ENCODE assay signal across 7 cellular contexts in genomic region chr16:29809850-29810698, GRCh38. TPM values are rescaled to one million over a fixed set of nuclear protein-coding genes. Genes with fewer than 3 reads are reported as not detected.
A peak's percentile ranks its signal among the peaks of the same experiment; 100 is the strongest.
DNase-seq lines count a peak whose midpoint lies in the region; ATAC-seq and TF ChIP-seq lines count a peak whose summit lies in the region.

No MANE protein-coding gene starts in this region.

- H3K18ac ChIP-seq in trophoblast cell (ENCODE audit: low read length) = no peak overlapping the region

- H3K23ac ChIP-seq in trophoblast cell (ENCODE audit: low read length) = no peak overlapping the region

- peaks cover 23 to 25% of the 10 kb centered on the region in 2 experiments for H3K36me3 ChIP-seq in trophoblast cell (ENCODE audit: control insufficient read depth in 1 of 2, insufficient read depth in 2 of 2, low read length in 2 of 2)

- H2BK5ac ChIP-seq in trophoblast cell (ENCODE audit: low read depth, low read length, poor library complexity) = no peak overlapping the region

- no peak overlapping the region for H2BK120ac ChIP-seq in trophoblast cell (ENCODE audit: insufficient read depth, low read length, poor library complexity)

- H3K4me1 ChIP-seq in trophoblast cell (ENCODE audit: control insufficient read depth in 1 of 2, insufficient read depth in 2 of 2, low read length in 2 of 2) = peaks cover 19 to 43% of the 10 kb centered on the region in 2 experiments

- H3K9me3 ChIP-seq in trophoblast cell (ENCODE audit: insufficient read depth, low read depth, low read length) = peaks cover 4% of the 10 kb centered on the region

- no peak overlapping the region for H3K4ac ChIP-seq in trophoblast cell (ENCODE audit: low read depth, low read length)

- H3K4me3 ChIP-seq in HL-60 (replicated peaks; ENCODE audit: insufficient read depth, low read length) = peak overlapping the region; percentile 56
- peak overlapping the region in 43 of 59 donors; percentile 1 to 95 (median 50) for H3K4me3 ChIP-seq in dorsolateral prefrontal cortex
- no peak overlapping the region for H3K4me3 ChIP-seq in trophoblast cell (ENCODE audit: low read depth, low read length)

- WGBS in trophoblast cell (ENCODE audit: extremely low coverage, insufficient coverage, insufficient read length) = no CpG with 5 or more reads among the region's 23 CpGs

- 0 out of 2 replicates have a peak overlapping the region, but pooled peaks have one; percentile 24 for H3K27ac ChIP-seq in HL-60 (replicated peaks)
- peak overlapping the region in 57 of 59 donors; percentile 52 to 99 (median 95) for H3K27ac ChIP-seq in dorsolateral prefrontal cortex
- H3K27ac ChIP-seq in trophoblast cell (ENCODE audit: low read depth, low read length) = peak overlapping the region; percentile 44

- intact Hi-C loops in dorsolateral prefrontal cortex (cut with DNase I) = loop anchor here (2.0 to 10.0 kb wide), 8 partner anchors 39 to 847 kb away; partner anchors contain the start of genes HIRIP3 (in 2 of the 2), INO80E (in 2 of the 2), ALDOA (in 1 of the 2) and ASPHD1 (in 1 of the 2)

- H3K79me2 ChIP-seq in trophoblast cell (ENCODE audit: control insufficient read depth, insufficient read depth, low read length, poor library complexity) = peaks cover 21% of the 10 kb centered on the region

- no peak overlapping the region for H4K91ac ChIP-seq in trophoblast cell (ENCODE audit: low read depth, low read length)

- H3K9ac ChIP-seq in trophoblast cell (ENCODE audit: low read length) = no peak overlapping the region

- H4K12ac ChIP-seq in trophoblast cell (ENCODE audit: low read depth, low read length) = no peak overlapping the region

- H3K79me1 ChIP-seq in trophoblast cell (ENCODE audit: low read length) = peaks cover 24% of the 10 kb centered on the region

- H3K27me3 ChIP-seq in HL-60 (ENCODE audit: insufficient read depth, poor library complexity, severe bottlenecking) (no peaks in the 10 kb centered on the region), dorsolateral prefrontal cortex (no peaks in the 10 kb centered on the region), trophoblast cell (ENCODE audit: insufficient read depth, low read length) (no peaks in the 10 kb centered on the region)

- H2AK5ac ChIP-seq in trophoblast cell (ENCODE audit: low read length) = no peak overlapping the region

- H2BK12ac ChIP-seq in trophoblast cell (ENCODE audit: low read length) = no peak overlapping the region

- no peak overlapping the region for H4K8ac ChIP-seq in trophoblast cell (ENCODE audit: low read depth, low read length)

- TF ChIP-seq CTCF in HL-60 (IDR thresholded peaks at IDR 0.05; ENCODE audit: insufficient read depth, low read length) = no peak
- TF ChIP-seq CTCF in dorsolateral prefrontal cortex (IDR thresholded peaks at IDR 0.05 in 54 of 56, conservative IDR thresholded peaks at IDR 0.05 in 2 of 56; ENCODE audit: low read depth in 1 of 56, partially characterized antibody in 56 of 56) = no peak

- ATAC-seq in GM18511 (IDR thresholded peaks at IDR 0.05; ENCODE audit: unreplicated experiment) (no peak), GM21447 (IDR thresholded peaks at IDR 0.05; ENCODE audit: unreplicated experiment) (no peak)

- no peak overlapping the region for H2AFZ ChIP-seq in trophoblast cell (ENCODE audit: insufficient read depth, low read length, poor library complexity)

- H3K4me2 ChIP-seq in trophoblast cell (ENCODE audit: low read length) = no peak overlapping the region

- DNase-seq in HL-60 (ENCODE audit: low read depth in 1 of 2, low spot score in 1 of 2) = peak in 1 of 2 experiments; percentile 64
- peak; percentile 31 for DNase-seq in T follicular helper cell (ENCODE audit: low read depth)
- DNase-seq in dorsolateral prefrontal cortex = peak in 2 of 10 donors; percentile 53 to 62
- DNase-seq in trophoblast cell = no peak
- DNase-seq in foreskin melanocyte = no peak

- H3K14ac ChIP-seq in trophoblast cell (ENCODE audit: low read length) = no peak overlapping the region

RNA-seq across cellular contexts. Expression of gene PRRT2, which starts 1.9 kb away (rescaled TPM):
- 100 to 1,000 TPM in 117 of 120 experiments, 10 to 100 TPM in 3; 59.4 to 245 (median 169) TPM for total RNA-seq in dorsolateral prefrontal cortex
- polyA plus RNA-seq in trophoblast cell (2013) = 3.9 and 4.1 TPM in 2 replicates

RNA-seq across cellular contexts. Expression of gene MAZ, which starts 3.7 kb away (rescaled TPM):
- 100 to 1,000 TPM; 133 to 275 (median 174) TPM for total RNA-seq in dorsolateral prefrontal cortex
- polyA plus RNA-seq in trophoblast cell (2013) = 151 and 161 TPM in 2 replicates

RNA-seq across cellular contexts. Expression of gene PAGR1, which starts 5.9 kb away (rescaled TPM):
- total RNA-seq in dorsolateral prefrontal cortex = 10 to 100 TPM; 16.6 to 44.6 (median 24.7) TPM
- 33.5 and 34.4 TPM in 2 replicates for polyA plus RNA-seq in trophoblast cell (2013)

RNA-seq across cellular contexts. Expression of gene MVP, which starts 10.2 kb away (rescaled TPM):
- total RNA-seq in dorsolateral prefrontal cortex = 10 to 100 TPM; 16.4 to 85.7 (median 36.1) TPM
- polyA plus RNA-seq in trophoblast cell (2013) = 24.4 and 24.5 TPM in 2 replicates

RNA-seq across cellular contexts. Expression of gene KIF22, which starts 19.5 kb away (rescaled TPM):
- total RNA-seq in dorsolateral prefrontal cortex = 10 to 100 TPM; 10.5 to 31.6 (median 21.6) TPM
- 75.9 and 76.3 TPM in 2 replicates for polyA plus RNA-seq in trophoblast cell (2013)

Comparison
In these comparisons a context has a peak if more than half of its experiments do, and no peak if none do; other contexts are left out.
1. H3K27ac ChIP-seq: peak in every context shown above with its lines; median percentile 95 in dorsolateral prefrontal cortex; 44 in trophoblast cell; 24 in HL-60.